23 cellular contexts compared by ENCODE assay signal in genomic region chr12:77679701-77680100, GRCh38.
"Had no signal": no experiment of that assay in that cellular context is flagged by ENCODE, and none has a peak within 500 bp of the region (broad histone marks: within the 10 kb centered on the region; RNA-seq: fewer than 3 reads in every experiment).

No MANE protein-coding gene starts in this region.

- H3K36me3 Mint-ChIP-seq: activated CD4-positive, alpha-beta memory T cell treated with anti-CD3 and anti-CD28 coated beads for 36 hours; activated naive CD8-positive, alpha-beta T cell treated with anti-CD3 and anti-CD28 coated beads for 36 hours; stimulated activated memory B cell treated with anti-CD40 and anti-IgM and Interleukin-4, amounts not matched to agents 10 μg/mL and 1 μg/mL and 100 μg/mL, for 72 hours had no signal

- H3K36me3 ChIP-seq: colonic mucosa, left lung had no signal

- DNase-seq: activated B cell treated with CpG ODN at 0.5 μM for 24 hours; activated CD4-positive, alpha-beta memory T cell treated with anti-CD3 and anti-CD28 coated beads for 36 hours; activated CD4-positive, alpha-beta T cell treated with anti-CD3 and anti-CD28 coated beads for 4 hours; activated naive CD4-positive, alpha-beta T cell; activated naive CD8-positive, alpha-beta T cell treated with anti-CD3 and anti-CD28 coated beads for 36 hours; activated T-cell treated with anti-CD3 and anti-CD28 coated beads, Interleukin-2, amount 50 U/mL, for 1 hour; amniotic stem cell; body of pancreas; caudate nucleus; colonic mucosa; endodermal cell; foreskin keratinocyte; kidney; left lung; midbrain; nephron progenitor cell; psoas muscle; stimulated activated CD4-positive, alpha-beta T cell treated with anti-CD3 and anti-CD28 coated beads, Interleukin-4, amount 100 ng/mL, for 4 hours; T-helper 17 cell had no signal

- H3K9me3 ChIP-seq: body of pancreas, colonic mucosa, left lung, psoas muscle had no signal

- FAIRE-seq: kidney had no signal

- H3K27ac Mint-ChIP-seq: activated B cell treated with CpG ODN at 0.5 μM for 24 hours; activated CD4-positive, alpha-beta memory T cell treated with anti-CD3 and anti-CD28 coated beads for 36 hours; activated naive CD8-positive, alpha-beta T cell treated with anti-CD3 and anti-CD28 coated beads for 36 hours; activated T-helper 17 cell treated with anti-CD3 and anti-CD28 coated beads, Interleukin-2, amount 50 U/mL, for 72 hours; endodermal cell; nephron progenitor cell; stimulated activated memory B cell treated with anti-CD40 and anti-IgM and Interleukin-4, amounts not matched to agents 10 μg/mL and 1 μg/mL and 100 μg/mL, for 72 hours; T-helper 17 cell had no signal

- H3K4me3 ChIP-seq: body of pancreas, colonic mucosa, left lung, psoas muscle had no signal

- H3K27me3 ChIP-seq: body of pancreas, colonic mucosa, foreskin keratinocyte, left lung had no signal

- H3K4me1 Mint-ChIP-seq: activated B cell treated with CpG ODN at 0.5 μM for 24 hours; activated naive CD8-positive, alpha-beta T cell treated with anti-CD3 and anti-CD28 coated beads for 36 hours; activated T-helper 17 cell treated with anti-CD3 and anti-CD28 coated beads, Interleukin-2, amount 50 U/mL, for 72 hours; nephron progenitor cell; stimulated activated memory B cell treated with anti-CD40 and anti-IgM and Interleukin-4, amounts not matched to agents 10 μg/mL and 1 μg/mL and 100 μg/mL, for 72 hours; T-helper 17 cell had no signal

- H3K27ac ChIP-seq: body of pancreas, colonic mucosa, epithelial cell of prostate, foreskin keratinocyte, left lung, psoas muscle had no signal

- ATAC-seq: activated T-helper 17 cell treated with anti-CD3 and anti-CD28 coated beads, Interleukin-2, amount 50 U/mL, for 72 hours; body of pancreas; foreskin keratinocyte; left lung; psoas muscle; sciatic nerve; stimulated activated memory B cell treated with anti-CD40 and anti-IgM and Interleukin-4, amounts not matched to agents 10 μg/mL and 1 μg/mL and 100 μg/mL, for 72 hours; T-helper 17 cell had no signal

- H3K27me3 Mint-ChIP-seq: activated B cell treated with CpG ODN at 0.5 μM for 24 hours; activated CD4-positive, alpha-beta memory T cell treated with anti-CD3 and anti-CD28 coated beads for 36 hours; activated naive CD8-positive, alpha-beta T cell treated with anti-CD3 and anti-CD28 coated beads for 36 hours; activated T-helper 17 cell treated with anti-CD3 and anti-CD28 coated beads, Interleukin-2, amount 50 U/mL, for 72 hours; stimulated activated memory B cell treated with anti-CD40 and anti-IgM and Interleukin-4, amounts not matched to agents 10 μg/mL and 1 μg/mL and 100 μg/mL, for 72 hours; T-helper 17 cell had no signal

- H3K9me3 Mint-ChIP-seq: activated B cell treated with CpG ODN at 0.5 μM for 24 hours; activated naive CD8-positive, alpha-beta T cell treated with anti-CD3 and anti-CD28 coated beads for 36 hours; endodermal cell; nephron progenitor cell had no signal

- H3K4me3 Mint-ChIP-seq: activated B cell treated with CpG ODN at 0.5 μM for 24 hours; activated CD4-positive, alpha-beta memory T cell treated with anti-CD3 and anti-CD28 coated beads for 36 hours; activated naive CD8-positive, alpha-beta T cell treated with anti-CD3 and anti-CD28 coated beads for 36 hours; activated T-helper 17 cell treated with anti-CD3 and anti-CD28 coated beads, Interleukin-2, amount 50 U/mL, for 72 hours; endodermal cell; nephron progenitor cell; stimulated activated memory B cell treated with anti-CD40 and anti-IgM and Interleukin-4, amounts not matched to agents 10 μg/mL and 1 μg/mL and 100 μg/mL, for 72 hours; T-helper 17 cell had no signal

- H3K4me1 ChIP-seq: body of pancreas, colonic mucosa, foreskin keratinocyte, left lung, psoas muscle had no signal
